Comparison of ENCODE assay signal across 24 cellular contexts in genomic region chr12:2416158-2416557, GRCh38.
DNase-seq lines count a peak whose midpoint lies in the region; ATAC-seq, FAIRE-seq and TF ChIP-seq lines count a peak whose summit lies in the region.
"Had no signal": no experiment of that assay in that cellular context is flagged by ENCODE, and none has a peak within 500 bp of the region (broad histone marks: within the 10 kb centered on the region; RNA-seq: fewer than 3 reads in every experiment).

No MANE protein-coding gene starts in this region.

- H3K9ac ChIP-seq in H1 (replicated peaks in 1 of 4; ENCODE audit: extremely low read depth in 1 of 4, low read depth in 3 of 4, low read length in 3 of 4) = no peak overlapping the region
- H3K9ac ChIP-seq: BLaER1 treated with 17β-estradiol and CSF1 and Interleukin-3, amounts not matched to agents 10 nM and 100 nM had no signal

- H3K4me3 Mint-ChIP-seq in GM23338 = no peak overlapping the region
- no peak overlapping the region for H3K4me3 Mint-ChIP-seq in osteocyte (ENCODE audit: unreplicated experiment)
- no peak overlapping the region for H3K4me3 Mint-ChIP-seq in nephron progenitor cell
- no peak overlapping the region for H3K4me3 Mint-ChIP-seq in activated T-helper 17 cell treated with anti-CD3 and anti-CD28 coated beads, Interleukin-2, amount 50 U/mL, for 72 hours
- H3K4me3 Mint-ChIP-seq: B cell; CD4-positive, alpha-beta T cell; CD8-positive, alpha-beta T cell had no signal

- no peaks in the 10 kb centered on the region for H3K27me3 ChIP-seq in GM23338 (ENCODE audit: insufficient read depth)
- H3K27me3 ChIP-seq in H1 (replicated peaks in 1 of 4; ENCODE audit: control insufficient read depth in 3 of 4, extremely low read depth in 1 of 4, insufficient read depth in 3 of 4, low read length in 3 of 4) = peaks cover 0 to 3% (median 0%) of the 10 kb centered on the region in 4 experiments; a peak in 4 of 7 replicates
- H3K27me3 ChIP-seq: BLaER1 treated with 17β-estradiol and CSF1 and Interleukin-3, amounts not matched to agents 10 nM and 100 nM had no signal

- TF ChIP-seq CTCF in GM23338 (conservative IDR thresholded peaks at IDR 0.05; ENCODE audit: low read depth in 2 of 2) = no peak
- no peak for TF ChIP-seq CTCF in HEK293 (tag by site-specific recombination; IDR thresholded peaks at IDR 0.05)
- no peak for TF ChIP-seq CTCF in H1 (IDR thresholded peaks at IDR 0.05; ENCODE audit: control extremely low read depth in 1 of 3, insufficient read depth in 1 of 3, low read depth in 1 of 3, low read length in 3 of 3)
- no peak for TF ChIP-seq CTCF in osteocyte (IDR thresholded peaks at IDR 0.05)
- no peak for TF ChIP-seq CTCF in nephron progenitor cell (IDR thresholded peaks at IDR 0.05)

- H4K5ac ChIP-seq in H1 (ENCODE audit: insufficient read length, low read depth, low read length) = no peak overlapping the region

- H2BK20ac ChIP-seq in H1 (ENCODE audit: low read length) = peak overlapping the region; percentile 56; the same call in 1 of the 2 replicates

- H2AFZ ChIP-seq in GM23338 (peak overlapping the region; percentile 38; the same call in 1 of the 2 replicates), H1 (ENCODE audit: low read length) (no peak overlapping the region)

- 83 to 89% methylated on average over 1 to 8 of the region's 8 CpGs for WGBS in H1 (ENCODE audit: extremely low coverage in 1 of 2, insufficient coverage in 1 of 2, insufficient read length in 1 of 2, insufficient replicate concordance in 2 of 2, low coverage in 1 of 2, low lambda C conversion rate in 2 of 2, missing lambda C conversion rate in 1 of 2), 2 experiments

- H4K8ac ChIP-seq in H1 (ENCODE audit: extremely low read depth, insufficient read depth, low read length) = no peak overlapping the region

- no peaks in the 10 kb centered on the region for H3K36me3 ChIP-seq in GM23338 (ENCODE audit: insufficient read depth)
- no peaks in the 10 kb centered on the region for H3K36me3 ChIP-seq in HEK293 (ENCODE audit: control insufficient read depth in 2 of 2, insufficient read depth in 1 of 2, low read length in 2 of 2)
- no peaks in the 10 kb centered on the region for H3K36me3 ChIP-seq in H1 (ENCODE audit: control insufficient read depth in 2 of 4, insufficient read depth in 4 of 4, low read length in 3 of 4)
- H3K36me3 ChIP-seq: BLaER1 treated with 17β-estradiol and CSF1 and Interleukin-3, amounts not matched to agents 10 nM and 100 nM had no signal

- no peaks in the 10 kb centered on the region for H3K9me3 Mint-ChIP-seq in GM23338
- no peaks in the 10 kb centered on the region for H3K9me3 Mint-ChIP-seq in osteocyte (ENCODE audit: unreplicated experiment)
- no peaks in the 10 kb centered on the region for H3K9me3 Mint-ChIP-seq in nephron progenitor cell
- H3K9me3 Mint-ChIP-seq in activated T-helper 17 cell treated with anti-CD3 and anti-CD28 coated beads, Interleukin-2, amount 50 U/mL, for 72 hours = no peaks in the 10 kb centered on the region
- H3K9me3 Mint-ChIP-seq: CD4-positive, alpha-beta T cell; CD8-positive, alpha-beta T cell had no signal

- H3K18ac ChIP-seq in H1 (ENCODE audit: extremely low read depth, low read length) = no peak overlapping the region

- no peak overlapping the region for H3K14ac ChIP-seq in H1 (ENCODE audit: insufficient read length)

- no peak for TF ChIP-seq EP300 in H1 (IDR thresholded peaks at IDR 0.05; ENCODE audit: borderline replicate concordance in 1 of 2, low read depth in 2 of 2, low read length in 2 of 2)

- no peak overlapping the region for H3K23ac ChIP-seq in H1 (ENCODE audit: insufficient read length)

- no peaks in the 10 kb centered on the region for H3K9me2 ChIP-seq in GM23338 (ENCODE audit: insufficient read depth)

- H3K9me3 ChIP-seq in HEK293 (ENCODE audit: control insufficient read depth, insufficient read depth, low read depth, low read length) (no peaks in the 10 kb centered on the region), H1 (ENCODE audit: insufficient read depth in 2 of 2, low read depth in 1 of 2, low read length in 1 of 2) (no peaks in the 10 kb centered on the region)
- H3K9me3 ChIP-seq: A549; BLaER1 treated with 17β-estradiol and CSF1 and Interleukin-3, amounts not matched to agents 10 nM and 100 nM; Caco-2 had no signal

- peaks cover 24% of the 10 kb centered on the region for H3K4me1 ChIP-seq in GM23338 (ENCODE audit: insufficient read depth)
- no peaks in the 10 kb centered on the region for H3K4me1 ChIP-seq in HEK293 (ENCODE audit: control insufficient read depth, insufficient read depth, low read length)
- H3K4me1 ChIP-seq in H1 (replicated peaks in 1 of 4; ENCODE audit: control insufficient read depth in 3 of 4, insufficient read depth in 4 of 4, low read length in 3 of 4) = peaks cover 9 to 37% (median 22%) of the 10 kb centered on the region in 4 experiments
- H3K4me1 ChIP-seq: A549, Caco-2 had no signal

- H3K56ac ChIP-seq in H1 (replicated peaks; ENCODE audit: insufficient read length, low read depth, low read length) = no peak overlapping the region

- peaks cover 49% of the 10 kb centered on the region for H3K4me1 Mint-ChIP-seq in GM23338
- peaks cover 27% of the 10 kb centered on the region for H3K4me1 Mint-ChIP-seq in osteocyte (ENCODE audit: unreplicated experiment)
- H3K4me1 Mint-ChIP-seq in nephron progenitor cell = peaks cover 54% of the 10 kb centered on the region
- no peaks in the 10 kb centered on the region for H3K4me1 Mint-ChIP-seq in activated T-helper 17 cell treated with anti-CD3 and anti-CD28 coated beads, Interleukin-2, amount 50 U/mL, for 72 hours
- H3K4me1 Mint-ChIP-seq: B cell had no signal

- ATAC-seq in GM23338 (no peak), HG03565 (IDR thresholded peaks at IDR 0.05; ENCODE audit: unreplicated experiment) (no peak), HG03097 (IDR thresholded peaks at IDR 0.05; ENCODE audit: low FRiP score, unreplicated experiment) (no peak)
- ATAC-seq in activated T-helper 17 cell treated with anti-CD3 and anti-CD28 coated beads, Interleukin-2, amount 50 U/mL, for 72 hours (replicated peaks) = no peak
- ATAC-seq: A549; CD8-positive, alpha-beta T cell had no signal

- H3K4me3 ChIP-seq in GM23338 (no peak overlapping the region), HEK293 (ENCODE audit: low read depth, low read length) (no peak overlapping the region), H1 (ENCODE audit: extremely low read depth in 1 of 4, insufficient read depth in 2 of 4, low read depth in 3 of 4, low read length in 4 of 4) (no peak overlapping the region)
- H3K4me3 ChIP-seq: A549; BLaER1 treated with 17β-estradiol and CSF1 and Interleukin-3, amounts not matched to agents 10 nM and 100 nM had no signal

- H2BK120ac ChIP-seq in H1 (replicated peaks; ENCODE audit: low read depth, low read length) = no peak overlapping the region

- H4K20me1 ChIP-seq in GM23338 (replicated peaks; ENCODE audit: insufficient read depth) (no peaks in the 10 kb centered on the region), H1 (replicated peaks in 1 of 2; ENCODE audit: control insufficient read depth in 1 of 2, insufficient read depth in 2 of 2, low read length in 2 of 2) (no peaks in the 10 kb centered on the region)

- no peak for DNase-seq in GM23338 (ENCODE audit: low spot score)
- DNase-seq in H1 (ENCODE audit: low read depth in 1 of 2, low spot score in 2 of 2) = no peak
- no peak for DNase-seq in osteocyte (ENCODE audit: extremely low spot score, unreplicated experiment)
- DNase-seq in nephron progenitor cell = no peak
- DNase-seq: AML-193; Caco-2; Calu3; CD4-positive, alpha-beta T cell; CD8-positive, alpha-beta T cell; DMS79 treated with DMSO at 0.1 percent for 48 hours; GF-D8 had no signal

- TF ChIP-seq RAD21 in H1 (IDR thresholded peaks at IDR 0.05 in 1 of 2, conservative IDR thresholded peaks at IDR 0.05 in 1 of 2; ENCODE audit: low read depth in 2 of 2, low read length in 2 of 2) = no peak

- no peak overlapping the region for H3K4ac ChIP-seq in H1 (replicated peaks; ENCODE audit: insufficient read length, low read depth, low read length)

- peaks cover 3% of the 10 kb centered on the region for H3K27me3 Mint-ChIP-seq in GM23338 (ENCODE audit: insufficient read depth, low read depth, poor library complexity)
- H3K27me3 Mint-ChIP-seq in osteocyte (ENCODE audit: unreplicated experiment) = no peaks in the 10 kb centered on the region
- H3K27me3 Mint-ChIP-seq in nephron progenitor cell (ENCODE audit: low read depth, poor library complexity) = peaks cover 23% of the 10 kb centered on the region
- H3K27me3 Mint-ChIP-seq in activated T-helper 17 cell treated with anti-CD3 and anti-CD28 coated beads, Interleukin-2, amount 50 U/mL, for 72 hours = peaks cover 10% of the 10 kb centered on the region
- H3K27me3 Mint-ChIP-seq: CD4-positive, alpha-beta T cell had no signal

- no peak overlapping the region for H2BK5ac ChIP-seq in H1 (ENCODE audit: low read depth, low read length)

- peak overlapping the region; percentile 57; the same call in 1 of the 2 replicates for H3K27ac Mint-ChIP-seq in GM23338
- peak overlapping the region; percentile 81 for H3K27ac Mint-ChIP-seq in osteocyte (ENCODE audit: unreplicated experiment)
- no peak overlapping the region for H3K27ac Mint-ChIP-seq in nephron progenitor cell
- no peak overlapping the region for H3K27ac Mint-ChIP-seq in activated T-helper 17 cell treated with anti-CD3 and anti-CD28 coated beads, Interleukin-2, amount 50 U/mL, for 72 hours
- H3K27ac Mint-ChIP-seq: B cell; CD4-positive, alpha-beta T cell; CD8-positive, alpha-beta T cell had no signal

- no peaks in the 10 kb centered on the region for H3K23me2 ChIP-seq in H1 (ENCODE audit: low read depth, low read length)

- no peak overlapping the region for H2AK5ac ChIP-seq in H1 (ENCODE audit: low read depth, low read length)

- H3K79me1 ChIP-seq in H1 (ENCODE audit: low read depth, low read length) = no peaks in the 10 kb centered on the region

- H3F3A ChIP-seq in GM23338 (replicated peaks; ENCODE audit: low read depth) = no peaks in the 10 kb centered on the region

- no peak for TF ChIP-seq POLR2A in H1 (IDR thresholded peaks at IDR 0.05; ENCODE audit: control extremely low read depth in 1 of 2, low read depth in 2 of 2, low read length in 2 of 2)

- 0 out of 2 replicates have a peak overlapping the region, but pooled peaks have one; percentile 10 for H2BK12ac ChIP-seq in H1 (ENCODE audit: low read depth, low read length)

- CTCF ChIA-PET in HEK293 (lab: Yijun Ruan, JAX) (interaction anchor here (0.5 to 1.7 kb wide), 3 partner anchors 20 to 167 kb away, joined by 3 to 5 read pairs (median 4); no protein-coding TSS in a partner anchor), H1 (lab: Charles Lee; ENCODE audit: partially characterized antibody) (interaction anchor here (0.9 to 10.7 kb wide), 9 partner anchors 9 to 167 kb away, joined by 3 to 94 read pairs (median 3); no protein-coding TSS in a partner anchor)

- FAIRE-seq in H1 (lab: Jason Lieb, UNC) = no peak
- FAIRE-seq: A549, D721Med, G401.6, GM12891, GM19239 had no signal

- no peak overlapping the region for H4K91ac ChIP-seq in H1 (replicated peaks; ENCODE audit: insufficient read length, low read length)

- no peaks in the 10 kb centered on the region for H3K79me2 ChIP-seq in GM23338 (replicated peaks; ENCODE audit: insufficient read depth)
- H3K79me2 ChIP-seq in H1 (ENCODE audit: control insufficient read depth in 1 of 2, insufficient read depth in 2 of 2, low read length in 2 of 2) = no peaks in the 10 kb centered on the region

- no peak overlapping the region for H2BK15ac ChIP-seq in H1 (ENCODE audit: low read length)

- POLR2A ChIA-PET in HEK293 (lab: Yijun Ruan, JAX) (no interaction called here), H1 (lab: Charles Lee; ENCODE audit: partially characterized antibody) (interaction anchor here (0.6 kb wide), 1 partner anchor 263 kb away, joined by 3 read pairs; no protein-coding TSS in a partner anchor)

- no peak overlapping the region for H3K4me2 ChIP-seq in GM23338
- H3K4me2 ChIP-seq in H1 (ENCODE audit: insufficient read depth in 1 of 2, low read depth in 2 of 2, low read length in 2 of 2) = no peak overlapping the region
- H3K4me2 ChIP-seq: A549; BLaER1 treated with 17β-estradiol and CSF1 and Interleukin-3, amounts not matched to agents 10 nM and 100 nM had no signal

- H3K36me3 Mint-ChIP-seq in GM23338 (ENCODE audit: low read depth) (no peaks in the 10 kb centered on the region), osteocyte (ENCODE audit: unreplicated experiment) (peaks cover 11% of the 10 kb centered on the region), nephron progenitor cell (ENCODE audit: low read depth) (no peaks in the 10 kb centered on the region)
- no peaks in the 10 kb centered on the region for H3K36me3 Mint-ChIP-seq in activated T-helper 17 cell treated with anti-CD3 and anti-CD28 coated beads, Interleukin-2, amount 50 U/mL, for 72 hours (ENCODE audit: low read depth)
- H3K36me3 Mint-ChIP-seq: CD8-positive, alpha-beta T cell had no signal

- H3K27ac ChIP-seq in GM23338 (ENCODE audit: low read depth) (no peak overlapping the region), HEK293 (ENCODE audit: extremely low read depth, low read depth, low read length) (no peak overlapping the region), H1 (ENCODE audit: low read depth, low read length) (no peak overlapping the region)
- H3K27ac ChIP-seq: 22Rv1; A549; BLaER1 treated with 17β-estradiol and CSF1 and Interleukin-3, amounts not matched to agents 10 nM and 100 nM; C4-2B had no signal

Comparison
In these comparisons a context has a peak if more than half of its experiments do, and no peak if none do; other contexts are left out.
1. H3K27ac Mint-ChIP-seq: peak in GM23338 (single experiment) and osteocyte (single experiment); none in nephron progenitor cell (single experiment) and activated T-helper 17 cell treated with anti-CD3 and anti-CD28 coated beads, Interleukin-2, amount 50 U/mL, for 72 hours (single experiment).